ENCODE assay signal across 22 cellular contexts in genomic region chr12:130835011-130835410, GRCh38. TPM values are rescaled to one million over a fixed set of nuclear protein-coding genes. Genes with fewer than 3 reads are reported as not detected.
DNase-seq lines count a peak whose midpoint lies in the region; ATAC-seq lines count a peak whose summit lies in the region.
"Had no signal": no experiment of that assay in that cellular context is flagged by ENCODE, and none has a peak within 500 bp of the region (broad histone marks: within the 10 kb centered on the region; RNA-seq: fewer than 3 reads in every experiment).

No MANE protein-coding gene starts in this region.

- peak; percentile 9 to 22 for DNase-seq in NOMO-1 (lab: John Stamatoyannopoulos, UW; ENCODE audit: unreplicated experiment in 2 of 2)
- no peak for DNase-seq in NOMO-1 treated with dmso at 0.1 percent for 144 hours (lab: John Stamatoyannopoulos, UW; ENCODE audit: unreplicated experiment)
- DNase-seq in KG1 (lab: John Stamatoyannopoulos, UW) = peak; percentile 55
- DNase-seq in UCSD-AML1 (lab: John Stamatoyannopoulos, UW; ENCODE audit: unreplicated experiment) = peak; percentile 57
- DNase-seq in mesenteric fat pad (ENCODE audit: low spot score) = peak; percentile 39
- DNase-seq in NCI-H345 (lab: John Stamatoyannopoulos, UW) = no peak
- no peak for DNase-seq in GDM1 (lab: John Stamatoyannopoulos, UW)
- DNase-seq: activated CD4-positive, alpha-beta T cell treated with anti-CD3 and anti-CD28 coated beads for 48 hours; activated naive CD4-positive, alpha-beta T cell; activated T-cell treated with anti-CD3 and anti-CD28 coated beads, Interleukin-2, amount 50 U/mL, for 48 hours; CD8-positive, alpha-beta T cell; central memory CD4-positive, alpha-beta T cell; left lung; mesendoderm; NCI-H1092 treated with DMSO at 0.1 percent for 48 hours; NCI-H187 treated with DMSO at 0.1 percent for 48 hours; nucleus accumbens; small intestine; stomach; T-helper 1 cell; thyroid gland had no signal

- no peak for ATAC-seq in GM21515 (IDR thresholded peaks at IDR 0.05; ENCODE audit: unreplicated experiment)
- ATAC-seq: CD8-positive, alpha-beta T cell; left lung had no signal

RNA-seq across cellular contexts. Expression of gene STX2, which starts 4.0 kb away (rescaled TPM):
- total RNA-seq in mesenteric fat pad = 29.7 TPM

RNA-seq across cellular contexts. Expression of gene RAN, which starts 36.9 kb away (rescaled TPM):
- total RNA-seq in mesenteric fat pad = 472 TPM

Comparison
In these comparisons a context has a peak if more than half of its experiments do, and no peak if none do; other contexts are left out.
1. DNase-seq: peak in NOMO-1 (2 of 2), KG1 (single experiment), UCSD-AML1 (single experiment) and mesenteric fat pad (single experiment); none in NOMO-1 treated with dmso at 0.1 percent for 144 hours (single experiment), NCI-H345 (single experiment) and GDM1 (single experiment).